In genomic region chr16:84013787-84014569, GRCh38 we compare ENCODE assay signal across 8 cellular contexts. TPM values are rescaled to one million over a fixed set of nuclear protein-coding genes. Genes with fewer than 3 reads are reported as not detected.
DNase-seq lines count a peak whose midpoint lies in the region; ATAC-seq, FAIRE-seq and TF ChIP-seq lines count a peak whose summit lies in the region.

No MANE protein-coding gene starts in this region.

- no peak overlapping the region for H3K4me3 Mint-ChIP-seq in activated T-helper 2 cell treated with anti-CD3 and anti-CD28 coated beads, Interferon-gamma antibody, Interleukin-2, Interleukin-4, amounts not matched to agents 10 μg/mL and 5 μg/mL and 100 μg/mL, durations not matched to agents 14 hours and 24 hours and 36 hours (ENCODE audit: low read depth)

- no peaks in the 10 kb centered on the region for H3K4me1 ChIP-seq in RWPE2 (ENCODE audit: insufficient read depth, poor library complexity, severe bottlenecking)

- DNase-seq in Daoy (ENCODE audit: low read depth) (peak; percentile 80), HTR-8/SVneo (ENCODE audit: insufficient read length, low spot score) (peak; percentile 80), RWPE2 (ENCODE audit: low spot score) (peak; percentile 99), iPS DF 19.7 (ENCODE audit: low read depth, low spot score) (peak; percentile 87)
- peak; percentile 72 for DNase-seq in activated T-helper 2 cell treated with anti-CD3 and anti-CD28 coated beads, Interferon-gamma antibody, Interleukin-2, Interleukin-4, amounts not matched to agents 10 μg/mL and 5 μg/mL and 100 μg/mL, durations not matched to agents 14 hours and 24 hours and 36 hours (ENCODE audit: low spot score)
- DNase-seq in stimulated activated CD4-positive, alpha-beta T cell treated with anti-CD3 and anti-CD28 coated beads, TNF-alpha, amount 100 ng/mL, for 24 hours (ENCODE audit: low read depth in 3 of 3), result peak; percentile 5 to 73 (median 22)

- H3K36me3 Mint-ChIP-seq in activated T-helper 2 cell treated with anti-CD3 and anti-CD28 coated beads, Interferon-gamma antibody, Interleukin-2, Interleukin-4, amounts not matched to agents 10 μg/mL and 5 μg/mL and 100 μg/mL, durations not matched to agents 14 hours and 24 hours and 36 hours (ENCODE audit: low read depth), result no peaks in the 10 kb centered on the region

- intact Hi-C loops in activated T-helper 2 cell treated with anti-CD3 and anti-CD28 coated beads, Interferon-gamma antibody, Interleukin-2, Interleukin-4, amounts not matched to agents 10 μg/mL and 5 μg/mL and 100 μg/mL, durations not matched to agents 14 hours and 24 hours and 36 hours (cut with micrococcal nuclease), result no loop called here

- no peak overlapping the region for H3K27ac Mint-ChIP-seq in activated T-helper 2 cell treated with anti-CD3 and anti-CD28 coated beads, Interferon-gamma antibody, Interleukin-2, Interleukin-4, amounts not matched to agents 10 μg/mL and 5 μg/mL and 100 μg/mL, durations not matched to agents 14 hours and 24 hours and 36 hours

- H3K36me3 ChIP-seq in RWPE2 (ENCODE audit: low read depth), result no peaks in the 10 kb centered on the region

- no peak overlapping the region for H3K27ac ChIP-seq in RWPE2 (ENCODE audit: poor library complexity, severe bottlenecking)

- H3K9me3 Mint-ChIP-seq in activated T-helper 2 cell treated with anti-CD3 and anti-CD28 coated beads, Interferon-gamma antibody, Interleukin-2, Interleukin-4, amounts not matched to agents 10 μg/mL and 5 μg/mL and 100 μg/mL, durations not matched to agents 14 hours and 24 hours and 36 hours, result no peaks in the 10 kb centered on the region

- no peaks in the 10 kb centered on the region for H3K27me3 ChIP-seq in RWPE2 (ENCODE audit: insufficient read depth, poor library complexity, severe bottlenecking)

- no peak for FAIRE-seq in HTR-8/SVneo (lab: Jason Lieb, UNC)

- no peaks in the 10 kb centered on the region for H3K27me3 Mint-ChIP-seq in activated T-helper 2 cell treated with anti-CD3 and anti-CD28 coated beads, Interferon-gamma antibody, Interleukin-2, Interleukin-4, amounts not matched to agents 10 μg/mL and 5 μg/mL and 100 μg/mL, durations not matched to agents 14 hours and 24 hours and 36 hours (ENCODE audit: low read depth)

- no peak overlapping the region for H3K4me3 ChIP-seq in RWPE2 (ENCODE audit: severe bottlenecking)

- H3K4me1 Mint-ChIP-seq in activated T-helper 2 cell treated with anti-CD3 and anti-CD28 coated beads, Interferon-gamma antibody, Interleukin-2, Interleukin-4, amounts not matched to agents 10 μg/mL and 5 μg/mL and 100 μg/mL, durations not matched to agents 14 hours and 24 hours and 36 hours (ENCODE audit: low read depth), result no peaks in the 10 kb centered on the region

- ATAC-seq in GM21529 (IDR thresholded peaks at IDR 0.05; ENCODE audit: unreplicated experiment) (peak; percentile 84), RWPE2 (ENCODE audit: low read depth) (peak; percentile 91), HG03025 (IDR thresholded peaks at IDR 0.05; ENCODE audit: low FRiP score, unreplicated experiment) (no peak)

- H3K9me3 ChIP-seq in RWPE2 (ENCODE audit: severe bottlenecking), result no peaks in the 10 kb centered on the region

- TF ChIP-seq CTCF in RWPE2 (IDR thresholded peaks at IDR 0.05; ENCODE audit: poor library complexity, severe bottlenecking), result no peak

RNA-seq across cellular contexts. Expression of gene SLC38A8, which starts 28.6 kb away (rescaled TPM):
- not detected in 2 replicates for total RNA-seq in Daoy (2014; rRNA removed; shearing (Covaris generic))
- total RNA-seq in activated T-helper 2 cell treated with anti-CD3 and anti-CD28 coated beads, Interferon-gamma antibody, Interleukin-2, Interleukin-4, amounts not matched to agents 10 μg/mL and 5 μg/mL and 100 μg/mL, durations not matched to agents 14 hours and 24 hours and 36 hours, result 0.28 TPM in 1 of 2 replicates, not detected in the other

RNA-seq across cellular contexts. Expression of gene NECAB2, which starts 45.9 kb away (rescaled TPM):
- not detected in 2 replicates for total RNA-seq in Daoy (2014; rRNA removed; shearing (Covaris generic))
- 0.11 TPM in 1 of 2 replicates, not detected in the other for total RNA-seq in activated T-helper 2 cell treated with anti-CD3 and anti-CD28 coated beads, Interferon-gamma antibody, Interleukin-2, Interleukin-4, amounts not matched to agents 10 μg/mL and 5 μg/mL and 100 μg/mL, durations not matched to agents 14 hours and 24 hours and 36 hours

Comparison
In these comparisons a context has a peak if more than half of its experiments do, and no peak if none do; other contexts are left out.
1. DNase-seq: peak in every context shown above with its lines; median percentile 99 in RWPE2; 87 in iPS DF 19.7; 80 in Daoy; 80 in HTR-8/SVneo; 72 in activated T-helper 2 cell treated with anti-CD3 and anti-CD28 coated beads, Interferon-gamma antibody, Interleukin-2, Interleukin-4, amounts not matched to agents 10 μg/mL and 5 μg/mL and 100 μg/mL, durations not matched to agents 14 hours and 24 hours and 36 hours; 22 in stimulated activated CD4-positive, alpha-beta T cell treated with anti-CD3 and anti-CD28 coated beads, TNF-alpha, amount 100 ng/mL, for 24 hours.